Comparison of ENCODE assay signal across 8 cellular contexts in the genomic region with DNA sequence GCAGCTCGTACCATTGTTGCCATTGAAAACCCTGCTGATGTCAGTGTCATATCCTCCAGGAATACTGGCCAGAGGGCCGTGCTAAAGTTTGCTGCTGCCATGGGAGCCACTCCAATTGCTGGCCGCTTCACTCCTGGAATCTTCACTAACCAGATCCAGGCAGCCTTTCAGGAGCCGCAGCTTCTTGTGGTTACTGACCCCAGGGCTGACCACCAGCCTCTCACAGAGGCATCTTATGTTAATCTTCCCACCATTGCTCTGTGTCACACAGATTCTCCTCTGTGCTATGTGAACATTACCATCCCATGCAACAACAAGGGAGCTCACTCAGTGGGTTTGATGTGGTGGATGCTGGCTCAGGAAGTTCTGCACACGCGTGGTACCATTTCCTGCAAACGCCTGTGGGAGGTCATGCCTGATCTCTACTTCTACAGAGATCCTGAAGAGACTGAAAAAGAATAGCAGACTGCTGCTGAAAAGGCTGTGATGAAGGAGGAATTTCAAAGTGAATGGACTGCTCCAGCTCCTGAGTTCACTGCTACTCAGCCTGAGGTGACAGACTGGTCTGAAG.
DNase-seq lines count a peak whose midpoint lies in the region; ATAC-seq and TF ChIP-seq lines count a peak whose summit lies in the region.
"Not testable (repeated sequence)": the region's sequence is repeated elsewhere in the genome, so short reads cannot be mapped to it uniquely, and the experiment has no call there.

No MANE protein-coding gene starts in this region.

- DNase-seq in CD4-positive, alpha-beta T cell = peak in 4 of 10 experiments; percentile 1 to 25 (median 10)
- DNase-seq in ELF-1 (ENCODE audit: low read depth, low spot score) (peak; percentile 71), RPMI7951 (ENCODE audit: low read depth) (peak; percentile 8), islet precursor cell (peak; percentile 83)
- peak; percentile 17 for DNase-seq in activated CD4-positive, alpha-beta T cell treated with anti-CD3 and anti-CD28 coated beads, Interleukin-2, amount 10 ng/mL, durations not matched to agents 7 days and 5 days
- DNase-seq in activated naive CD4-positive, alpha-beta T cell treated with anti-CD3 and anti-CD28 coated beads, Interleukin-2, amount 10 ng/mL, durations not matched to agents 7 days and 5 days = peak; percentile 24
- DNase-seq in activated naive CD8-positive, alpha-beta T cell treated with anti-CD3 and anti-CD28 coated beads for 36 hours; neural crest cell (ENCODE audit: low read depth, low spot score): not testable (repeated sequence)

- POLR2A ChIA-PET in CD4-positive, alpha-beta T cell (lab: Charles Lee) = interaction anchor here (1.0 kb wide), 2 partner anchors 14 to 17 kb away, joined by 4 to 6 read pairs; no protein-coding TSS in a partner anchor
- POLR2A ChIA-PET in activated CD4-positive, alpha-beta T cell treated with anti-CD3 and anti-CD28 coated beads, Interleukin-2, amount 10 ng/mL, durations not matched to agents 7 days and 5 days (lab: Charles Lee) = not testable (repeated sequence)

- peaks cover 36% of the 10 kb centered on the region for H3K4me1 Mint-ChIP-seq in CD4-positive, alpha-beta T cell (ENCODE audit: low read depth)
- peaks cover 16% of the 10 kb centered on the region for H3K4me1 Mint-ChIP-seq in activated CD4-positive, alpha-beta T cell treated with anti-CD3 and anti-CD28 coated beads, Interleukin-2, amount 10 ng/mL, durations not matched to agents 7 days and 5 days
- peaks cover 22% of the 10 kb centered on the region for H3K4me1 Mint-ChIP-seq in activated naive CD4-positive, alpha-beta T cell treated with anti-CD3 and anti-CD28 coated beads, Interleukin-2, amount 10 ng/mL, durations not matched to agents 7 days and 5 days
- peaks cover 12% of the 10 kb centered on the region for H3K4me1 Mint-ChIP-seq in activated naive CD8-positive, alpha-beta T cell treated with anti-CD3 and anti-CD28 coated beads for 36 hours
- not testable (repeated sequence) for H3K4me1 Mint-ChIP-seq in neural crest cell

- intact Hi-C loops in CD4-positive, alpha-beta T cell (cut with DNase I, micrococcal nuclease) = not testable (repeated sequence)

- not testable (repeated sequence) for H3K27me3 Mint-ChIP-seq in CD4-positive, alpha-beta T cell; activated CD4-positive, alpha-beta T cell treated with anti-CD3 and anti-CD28 coated beads, Interleukin-2, amount 10 ng/mL, durations not matched to agents 7 days and 5 days; activated naive CD4-positive, alpha-beta T cell treated with anti-CD3 and anti-CD28 coated beads, Interleukin-2, amount 10 ng/mL, durations not matched to agents 7 days and 5 days; activated naive CD8-positive, alpha-beta T cell treated with anti-CD3 and anti-CD28 coated beads for 36 hours; neural crest cell (ENCODE audit: low read depth)

- not testable (repeated sequence) for ATAC-seq in CD4-positive, alpha-beta T cell (ENCODE audit: poor library complexity)

- H3K27ac ChIP-seq in CD4-positive, alpha-beta T cell (ENCODE audit: low read depth, low read length) = not testable (repeated sequence)

- peak overlapping the region; percentile 83 for H3K4me3 Mint-ChIP-seq in CD4-positive, alpha-beta T cell
- not testable (repeated sequence) for H3K4me3 Mint-ChIP-seq in activated CD4-positive, alpha-beta T cell treated with anti-CD3 and anti-CD28 coated beads, Interleukin-2, amount 10 ng/mL, durations not matched to agents 7 days and 5 days; activated naive CD4-positive, alpha-beta T cell treated with anti-CD3 and anti-CD28 coated beads, Interleukin-2, amount 10 ng/mL, durations not matched to agents 7 days and 5 days; neural crest cell
- peak overlapping the region; percentile 32 for H3K4me3 Mint-ChIP-seq in activated naive CD8-positive, alpha-beta T cell treated with anti-CD3 and anti-CD28 coated beads for 36 hours

- H3K9me3 ChIP-seq in CD4-positive, alpha-beta T cell (ENCODE audit: control insufficient read depth, low read length) = not testable (repeated sequence)

- H3K27me3 ChIP-seq in CD4-positive, alpha-beta T cell (ENCODE audit: control insufficient read depth, insufficient read depth, low read length) = not testable (repeated sequence)

- not testable (repeated sequence) for H3K9me3 Mint-ChIP-seq in CD4-positive, alpha-beta T cell; activated CD4-positive, alpha-beta T cell treated with anti-CD3 and anti-CD28 coated beads, Interleukin-2, amount 10 ng/mL, durations not matched to agents 7 days and 5 days; activated naive CD4-positive, alpha-beta T cell treated with anti-CD3 and anti-CD28 coated beads, Interleukin-2, amount 10 ng/mL, durations not matched to agents 7 days and 5 days; activated naive CD8-positive, alpha-beta T cell treated with anti-CD3 and anti-CD28 coated beads for 36 hours; neural crest cell

- not testable (repeated sequence) for H3K36me3 Mint-ChIP-seq in CD4-positive, alpha-beta T cell (ENCODE audit: low read depth); activated CD4-positive, alpha-beta T cell treated with anti-CD3 and anti-CD28 coated beads, Interleukin-2, amount 10 ng/mL, durations not matched to agents 7 days and 5 days (ENCODE audit: low read depth); activated naive CD4-positive, alpha-beta T cell treated with anti-CD3 and anti-CD28 coated beads, Interleukin-2, amount 10 ng/mL, durations not matched to agents 7 days and 5 days; activated naive CD8-positive, alpha-beta T cell treated with anti-CD3 and anti-CD28 coated beads for 36 hours; neural crest cell (ENCODE audit: low read depth)

- not testable (repeated sequence) for TF ChIP-seq CTCF in CD4-positive, alpha-beta T cell (IDR thresholded peaks at IDR 0.05); neural crest cell (conservative IDR thresholded peaks at IDR 0.05)

- CTCF ChIA-PET in CD4-positive, alpha-beta T cell (lab: Charles Lee); activated CD4-positive, alpha-beta T cell treated with anti-CD3 and anti-CD28 coated beads, Interleukin-2, amount 10 ng/mL, durations not matched to agents 7 days and 5 days (lab: Charles Lee): not testable (repeated sequence)
- CTCF ChIA-PET in activated naive CD4-positive, alpha-beta T cell treated with anti-CD3 and anti-CD28 coated beads, Interleukin-2, amount 10 ng/mL, durations not matched to agents 7 days and 5 days (lab: Charles Lee) = interaction anchor here (0.6 kb wide), 1 partner anchor 10 kb away, joined by 3 read pairs; no protein-coding TSS in a partner anchor

- H3K27ac Mint-ChIP-seq in CD4-positive, alpha-beta T cell = peak overlapping the region; percentile 77
- H3K27ac Mint-ChIP-seq in activated CD4-positive, alpha-beta T cell treated with anti-CD3 and anti-CD28 coated beads, Interleukin-2, amount 10 ng/mL, durations not matched to agents 7 days and 5 days = peak overlapping the region; percentile 22
- H3K27ac Mint-ChIP-seq in activated naive CD4-positive, alpha-beta T cell treated with anti-CD3 and anti-CD28 coated beads, Interleukin-2, amount 10 ng/mL, durations not matched to agents 7 days and 5 days = not testable (repeated sequence)
- peak overlapping the region; percentile 66 for H3K27ac Mint-ChIP-seq in activated naive CD8-positive, alpha-beta T cell treated with anti-CD3 and anti-CD28 coated beads for 36 hours
- peak overlapping the region; percentile 50 for H3K27ac Mint-ChIP-seq in neural crest cell (ENCODE audit: unreplicated experiment)
